In the genomic region with DNA sequence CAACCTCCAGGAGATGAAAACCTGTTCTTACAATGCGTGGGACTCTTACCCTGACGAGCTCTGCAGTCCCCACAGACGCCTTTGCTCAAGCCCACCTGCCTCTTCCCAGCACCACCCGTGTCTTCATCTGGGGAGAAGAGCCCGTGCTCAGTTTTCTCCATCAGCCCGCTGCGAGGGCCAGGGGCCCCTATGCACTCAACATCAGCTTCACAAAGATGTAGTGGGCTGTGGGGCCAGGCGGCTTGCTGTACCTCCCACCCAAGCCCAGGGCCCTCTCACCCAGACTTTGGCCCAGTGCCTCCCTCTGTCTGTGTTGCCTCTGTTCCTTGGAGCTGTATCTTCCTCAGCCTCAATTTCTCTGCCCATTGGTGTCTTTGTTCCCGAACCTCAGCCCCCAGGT, we compare ENCODE assay signal across 21 cellular contexts.
"Had no signal": no experiment of that assay in that cellular context is flagged by ENCODE, and none has a peak within 500 bp of the region (broad histone marks: within the 10 kb centered on the region; RNA-seq: fewer than 3 reads in every experiment).

No MANE protein-coding gene starts in this region.

- H3K27me3 Mint-ChIP-seq: IgD-negative memory B cell had no signal

- H3K27ac Mint-ChIP-seq: IgD-negative memory B cell had no signal

- H3K27ac ChIP-seq: HL-60, KMS-11 had no signal

- H3K4me3 Mint-ChIP-seq: IgD-negative memory B cell had no signal

- H3K4me2 ChIP-seq: KMS-11, SK-N-SH had no signal

- ATAC-seq: K562 had no signal

- DNase-seq: Kasumi-1, MM.1S, NCI-H1092 treated with DMSO at 0.1 percent for 48 hours, NCI-H1436, NCI-H187, NCI-H2029, NCI-H2081 treated with DMSO at 0.1 percent for 48 hours, NCI-H2171, NCI-H226, NCI-H446, NCI-H510A, NCI-H524 treated with DMSO at 0.1 percent for 48 hours, NCI-H69, NCI-H774, RPMI8226, SHP77, SK-N-SH had no signal

- H3K4me1 Mint-ChIP-seq: IgD-negative memory B cell had no signal

- H3K9ac ChIP-seq: KMS-11, SK-N-SH had no signal

- H3K4me3 ChIP-seq: K562 had no signal
